1 cellular context compared by ENCODE assay signal in genomic region chr11:5689551-5689983, GRCh38.
TF ChIP-seq lines count a peak whose summit lies in the region.

A gene with protein sequence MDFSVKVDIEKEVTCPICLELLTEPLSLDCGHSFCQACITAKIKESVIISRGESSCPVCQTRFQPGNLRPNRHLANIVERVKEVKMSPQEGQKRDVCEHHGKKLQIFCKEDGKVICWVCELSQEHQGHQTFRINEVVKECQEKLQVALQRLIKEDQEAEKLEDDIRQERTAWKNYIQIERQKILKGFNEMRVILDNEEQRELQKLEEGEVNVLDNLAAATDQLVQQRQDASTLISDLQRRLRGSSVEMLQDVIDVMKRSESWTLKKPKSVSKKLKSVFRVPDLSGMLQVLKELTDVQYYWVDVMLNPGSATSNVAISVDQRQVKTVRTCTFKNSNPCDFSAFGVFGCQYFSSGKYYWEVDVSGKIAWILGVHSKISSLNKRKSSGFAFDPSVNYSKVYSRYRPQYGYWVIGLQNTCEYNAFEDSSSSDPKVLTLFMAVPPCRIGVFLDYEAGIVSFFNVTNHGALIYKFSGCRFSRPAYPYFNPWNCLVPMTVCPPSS (plus strand): TSS chr11:5689790. CDS start chr11:5696233, 6,443 bp downstream.

TF ChIP-seq in GM23338, 12 proteins besides CTCF, POLR2A, EP300 and RAD21 (continued from another document):
- no peak for TF ChIP-seq REST (IDR thresholded peaks at IDR 0.05; ENCODE audit: unreplicated experiment)
- no peak for TF ChIP-seq POLR2AphosphoS5 (IDR thresholded peaks at IDR 0.05; ENCODE audit: low read depth)
- TF ChIP-seq EZH2phosphoT487 (IDR thresholded peaks at IDR 0.05; ENCODE audit: unreplicated experiment): no peak
- no peak for TF ChIP-seq STAT1 (IDR thresholded peaks at IDR 0.05; ENCODE audit: unreplicated experiment)
- TF ChIP-seq ZNF331 (CRISPR knock-in tag; IDR thresholded peaks at IDR 0.05; ENCODE audit: low read depth): no peak
